1 cellular context compared by ENCODE assay signal in the genomic region with DNA sequence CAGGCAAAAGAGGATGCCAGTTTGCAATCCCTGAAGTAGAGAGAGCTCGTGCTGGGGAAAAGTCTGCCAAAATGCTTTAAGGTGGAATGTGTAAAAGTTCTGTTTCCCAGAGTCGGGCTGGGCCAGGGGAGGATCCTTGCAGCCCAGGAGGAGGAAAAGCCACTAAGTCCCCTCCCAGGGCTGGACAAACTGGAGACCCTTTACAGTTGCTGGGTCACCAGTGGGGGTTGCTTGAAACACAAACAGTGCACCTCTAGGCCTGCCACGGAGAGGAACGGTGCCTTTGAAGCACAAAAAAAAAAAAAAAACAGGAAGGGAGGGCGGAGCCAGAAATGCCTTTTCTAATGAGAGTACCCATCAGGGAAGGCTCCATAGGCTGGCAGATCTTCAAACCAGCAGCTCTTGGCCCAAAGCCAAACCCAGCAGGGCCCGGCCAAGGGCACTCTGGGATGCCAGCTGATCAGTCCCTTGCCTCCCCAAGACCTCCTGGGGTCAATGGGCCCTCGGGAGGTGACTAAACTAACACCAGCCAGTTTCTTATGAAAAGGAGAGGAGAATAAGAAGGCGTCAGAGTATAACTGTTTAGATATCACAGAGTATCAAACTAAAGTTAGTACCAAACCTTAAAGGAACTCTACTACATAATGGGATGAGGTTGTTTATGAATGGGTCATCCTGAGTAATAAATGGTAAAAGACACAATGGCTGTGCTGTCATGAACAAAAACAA.
TF ChIP-seq lines count a peak whose summit lies in the region.

No MANE protein-coding gene starts in this region.

TF ChIP-seq in HCT116, 20 proteins besides CTCF, POLR2A, EP300 and RAD21 (continued from another document):
- TF ChIP-seq EGR1 (IDR thresholded peaks at IDR 0.05; ENCODE audit: low read depth) (no peak), TCF7L2 (IDR thresholded peaks at IDR 0.05; ENCODE audit: borderline replicate concordance, extremely low read depth, insufficient read depth, insufficient read length) (peak; percentile 99), POLR2AphosphoS5 (IDR thresholded peaks at IDR 0.05; ENCODE audit: low read depth, low read length) (peak; percentile 73), JUND (IDR thresholded peaks at IDR 0.05) (peak; percentile 58), SP1 (IDR thresholded peaks at IDR 0.05; ENCODE audit: low read depth) (peak; percentile 83), ZFX (IDR thresholded peaks at IDR 0.05) (no peak), EZH2 (IDR thresholded peaks at IDR 0.05) (no peak), YY1 (IDR thresholded peaks at IDR 0.05; ENCODE audit: extremely low read depth, insufficient replicate concordance, low read depth, low read length) (peak; percentile 18), ZNF274 (IDR thresholded peaks at IDR 0.05; ENCODE audit: low read depth, low read length) (no peak)
- TF ChIP-seq, protein P1, sequence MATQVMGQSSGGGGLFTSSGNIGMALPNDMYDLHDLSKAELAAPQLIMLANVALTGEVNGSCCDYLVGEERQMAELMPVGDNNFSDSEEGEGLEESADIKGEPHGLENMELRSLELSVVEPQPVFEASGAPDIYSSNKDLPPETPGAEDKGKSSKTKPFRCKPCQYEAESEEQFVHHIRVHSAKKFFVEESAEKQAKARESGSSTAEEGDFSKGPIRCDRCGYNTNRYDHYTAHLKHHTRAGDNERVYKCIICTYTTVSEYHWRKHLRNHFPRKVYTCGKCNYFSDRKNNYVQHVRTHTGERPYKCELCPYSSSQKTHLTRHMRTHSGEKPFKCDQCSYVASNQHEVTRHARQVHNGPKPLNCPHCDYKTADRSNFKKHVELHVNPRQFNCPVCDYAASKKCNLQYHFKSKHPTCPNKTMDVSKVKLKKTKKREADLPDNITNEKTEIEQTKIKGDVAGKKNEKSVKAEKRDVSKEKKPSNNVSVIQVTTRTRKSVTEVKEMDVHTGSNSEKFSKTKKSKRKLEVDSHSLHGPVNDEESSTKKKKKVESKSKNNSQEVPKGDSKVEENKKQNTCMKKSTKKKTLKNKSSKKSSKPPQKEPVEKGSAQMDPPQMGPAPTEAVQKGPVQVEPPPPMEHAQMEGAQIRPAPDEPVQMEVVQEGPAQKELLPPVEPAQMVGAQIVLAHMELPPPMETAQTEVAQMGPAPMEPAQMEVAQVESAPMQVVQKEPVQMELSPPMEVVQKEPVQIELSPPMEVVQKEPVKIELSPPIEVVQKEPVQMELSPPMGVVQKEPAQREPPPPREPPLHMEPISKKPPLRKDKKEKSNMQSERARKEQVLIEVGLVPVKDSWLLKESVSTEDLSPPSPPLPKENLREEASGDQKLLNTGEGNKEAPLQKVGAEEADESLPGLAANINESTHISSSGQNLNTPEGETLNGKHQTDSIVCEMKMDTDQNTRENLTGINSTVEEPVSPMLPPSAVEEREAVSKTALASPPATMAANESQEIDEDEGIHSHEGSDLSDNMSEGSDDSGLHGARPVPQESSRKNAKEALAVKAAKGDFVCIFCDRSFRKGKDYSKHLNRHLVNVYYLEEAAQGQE (IDR thresholded peaks at IDR 0.05; ENCODE audit: low read depth) = no peak
- TF ChIP-seq, protein P2, sequence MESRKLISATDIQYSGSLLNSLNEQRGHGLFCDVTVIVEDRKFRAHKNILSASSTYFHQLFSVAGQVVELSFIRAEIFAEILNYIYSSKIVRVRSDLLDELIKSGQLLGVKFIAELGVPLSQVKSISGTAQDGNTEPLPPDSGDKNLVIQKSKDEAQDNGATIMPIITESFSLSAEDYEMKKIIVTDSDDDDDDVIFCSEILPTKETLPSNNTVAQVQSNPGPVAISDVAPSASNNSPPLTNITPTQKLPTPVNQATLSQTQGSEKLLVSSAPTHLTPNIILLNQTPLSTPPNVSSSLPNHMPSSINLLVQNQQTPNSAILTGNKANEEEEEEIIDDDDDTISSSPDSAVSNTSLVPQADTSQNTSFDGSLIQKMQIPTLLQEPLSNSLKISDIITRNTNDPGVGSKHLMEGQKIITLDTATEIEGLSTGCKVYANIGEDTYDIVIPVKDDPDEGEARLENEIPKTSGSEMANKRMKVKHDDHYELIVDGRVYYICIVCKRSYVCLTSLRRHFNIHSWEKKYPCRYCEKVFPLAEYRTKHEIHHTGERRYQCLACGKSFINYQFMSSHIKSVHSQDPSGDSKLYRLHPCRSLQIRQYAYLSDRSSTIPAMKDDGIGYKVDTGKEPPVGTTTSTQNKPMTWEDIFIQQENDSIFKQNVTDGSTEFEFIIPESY (IDR thresholded peaks at IDR 0.05; ENCODE audit: extremely low read depth, insufficient replicate concordance, low read length) = no peak
- TF ChIP-seq, protein P3, sequence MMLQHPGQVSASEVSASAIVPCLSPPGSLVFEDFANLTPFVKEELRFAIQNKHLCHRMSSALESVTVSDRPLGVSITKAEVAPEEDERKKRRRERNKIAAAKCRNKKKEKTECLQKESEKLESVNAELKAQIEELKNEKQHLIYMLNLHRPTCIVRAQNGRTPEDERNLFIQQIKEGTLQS (IDR thresholded peaks at IDR 0.05) = no peak
- TF ChIP-seq, protein P4, sequence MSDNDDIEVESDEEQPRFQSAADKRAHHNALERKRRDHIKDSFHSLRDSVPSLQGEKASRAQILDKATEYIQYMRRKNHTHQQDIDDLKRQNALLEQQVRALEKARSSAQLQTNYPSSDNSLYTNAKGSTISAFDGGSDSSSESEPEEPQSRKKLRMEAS (IDR thresholded peaks at IDR 0.05) = peak; percentile 51; the same call in 1 of the 2 replicates
TF ChIP-seq in HCT116: peak in this region for 10.
